ENCODE assay signal across 13 cellular contexts in genomic region chr4:183823394-183823793, GRCh38.
A peak's percentile ranks its signal among the peaks of the same experiment; 100 is the strongest.
DNase-seq lines count a peak whose midpoint lies in the region; ATAC-seq and TF ChIP-seq lines count a peak whose summit lies in the region.
"Had no signal": no experiment of that assay in that cellular context is flagged by ENCODE, and none has a peak within 500 bp of the region (broad histone marks: within the 10 kb centered on the region; RNA-seq: fewer than 3 reads in every experiment).

No MANE protein-coding gene starts in this region.

- no peak overlapping the region for H2AK9ac ChIP-seq in IMR-90 (replicated peaks; ENCODE audit: low read depth, low read length, poor library complexity)

- no peaks in the 10 kb centered on the region for H3K4me1 ChIP-seq in IMR-90 (ENCODE audit: control insufficient read depth, insufficient read depth, low read length)
- no peaks in the 10 kb centered on the region for H3K4me1 ChIP-seq in SJCRH30
- H3K4me1 ChIP-seq: sigmoid colon had no signal

- no peak for TF ChIP-seq POLR2A in IMR-90 (IDR thresholded peaks at IDR 0.05; ENCODE audit: low read depth, low read length)

- H4K8ac ChIP-seq in IMR-90 (ENCODE audit: low read depth in 2 of 2, low read length in 2 of 2) = no peak overlapping the region

- no peak overlapping the region for H2AFZ ChIP-seq in IMR-90 (replicated peaks; ENCODE audit: low read length, poor library complexity)

- no peak overlapping the region for H4K5ac ChIP-seq in IMR-90 (ENCODE audit: low read depth, low read length)

- POLR2A ChIA-PET in IMR-90 (lab: Charles Lee; ENCODE audit: unreplicated experiment) = no interaction called here
- POLR2A ChIA-PET in activated CD8-positive, alpha-beta T cell treated with anti-CD3 and anti-CD28 coated beads for 36 hours (lab: Charles Lee) = no interaction called here

- no peak for TF ChIP-seq RAD21 in IMR-90 (IDR thresholded peaks at IDR 0.05; ENCODE audit: low read length)

- H3K79me1 ChIP-seq in IMR-90 (ENCODE audit: low read depth in 1 of 2, low read length in 2 of 2) = no peaks in the 10 kb centered on the region

- H2AK5ac ChIP-seq in IMR-90 (ENCODE audit: low read depth, low read length) = no peak overlapping the region

- no peaks in the 10 kb centered on the region for H3K9me3 Mint-ChIP-seq in activated CD8-positive, alpha-beta T cell treated with anti-CD3 and anti-CD28 coated beads for 36 hours

- no peaks in the 10 kb centered on the region for H3K36me3 Mint-ChIP-seq in activated CD8-positive, alpha-beta T cell treated with anti-CD3 and anti-CD28 coated beads for 36 hours (ENCODE audit: low read depth)

- peak; percentile 37 for ATAC-seq in IMR-90 (ENCODE audit: low read depth)
- ATAC-seq in activated CD8-positive, alpha-beta T cell treated with anti-CD3 and anti-CD28 coated beads for 36 hours = no peak

- no peak overlapping the region for H2BK15ac ChIP-seq in IMR-90 (ENCODE audit: low read depth, low read length)

- H3K27me3 Mint-ChIP-seq in activated CD8-positive, alpha-beta T cell treated with anti-CD3 and anti-CD28 coated beads for 36 hours = no peaks in the 10 kb centered on the region

- no peak overlapping the region for H3K9ac ChIP-seq in IMR-90 (ENCODE audit: low read depth, low read length)

- in situ Hi-C loops in ACHN (cut with HindIII; ENCODE audit: low pct_ligation_motif_present, low pct_unique_long_range_greater_than_20kb, low sequenced_read_pairs) (no loop called here), IMR-90 (cut with MboI; ENCODE audit: low sequenced_read_pairs) (no loop called here)

- H4K20me1 ChIP-seq in IMR-90 (ENCODE audit: insufficient read depth, low read length) = no peaks in the 10 kb centered on the region

- TF ChIP-seq CTCF in IMR-90 (conservative IDR thresholded peaks at IDR 0.05; ENCODE audit: low read depth, low read length) = no peak
- TF ChIP-seq CTCF in activated CD8-positive, alpha-beta T cell treated with anti-CD3 and anti-CD28 coated beads for 36 hours (IDR thresholded peaks at IDR 0.05) = no peak

- no peak overlapping the region for H3K27ac ChIP-seq in IMR-90 (ENCODE audit: insufficient read depth, low read length)
- no peak overlapping the region for H3K27ac ChIP-seq in SJCRH30
- H3K27ac ChIP-seq: dorsolateral prefrontal cortex, sigmoid colon had no signal

- H3K4me1 Mint-ChIP-seq in activated CD8-positive, alpha-beta T cell treated with anti-CD3 and anti-CD28 coated beads for 36 hours (ENCODE audit: low read depth) = peaks cover 6% of the 10 kb centered on the region

- no peak overlapping the region for H3K4ac ChIP-seq in IMR-90 (ENCODE audit: low read depth, low read length)

- no peak overlapping the region for H2BK120ac ChIP-seq in IMR-90 (ENCODE audit: low read depth, low read length)

- no peak overlapping the region for H3K4me3 Mint-ChIP-seq in activated CD8-positive, alpha-beta T cell treated with anti-CD3 and anti-CD28 coated beads for 36 hours

- no peaks in the 10 kb centered on the region for H3K36me3 ChIP-seq in IMR-90 (ENCODE audit: control insufficient read depth, insufficient read depth, low read length)
- H3K36me3 ChIP-seq in SJCRH30 = no peaks in the 10 kb centered on the region
- H3K36me3 ChIP-seq: sigmoid colon had no signal

- H3K4me2 ChIP-seq in IMR-90 (ENCODE audit: low read depth, low read length) = no peak overlapping the region

- 70% methylated on average over 2 of the region's 6 CpGs; no CpG with 5 or more reads in 1 of the 2 experiments for WGBS in IMR-90 (ENCODE audit: extremely low coverage in 2 of 2, insufficient read length in 1 of 2), 2 experiments

- no TSS peak for BruUV-seq in IMR-90 (replicated peaks; lab: Mats Ljungman, UMichigan)

- intact Hi-C loops in IMR-90 (cut with micrococcal nuclease) = no loop called here
- intact Hi-C loops in activated CD8-positive, alpha-beta T cell treated with anti-CD3 and anti-CD28 coated beads for 36 hours (cut with micrococcal nuclease) = no loop called here

- H3K9me3 ChIP-seq in IMR-90 (ENCODE audit: control insufficient read depth, insufficient read depth, low read length) (no peaks in the 10 kb centered on the region), SJCRH30 (replicated peaks) (no peaks in the 10 kb centered on the region)
- H3K9me3 ChIP-seq: sigmoid colon had no signal

- no peaks in the 10 kb centered on the region for H3K9me1 ChIP-seq in IMR-90 (ENCODE audit: insufficient read depth, low read length)

- no peak overlapping the region for H3K18ac ChIP-seq in IMR-90 (ENCODE audit: low read depth, low read length)

- no peak overlapping the region for H3K4me3 ChIP-seq in IMR-90 (ENCODE audit: insufficient read depth, low read depth, low read length)
- no peak overlapping the region for H3K4me3 ChIP-seq in SJCRH30
- H3K4me3 ChIP-seq: dorsolateral prefrontal cortex, sigmoid colon had no signal

- no peak overlapping the region for H3K27ac Mint-ChIP-seq in activated CD8-positive, alpha-beta T cell treated with anti-CD3 and anti-CD28 coated beads for 36 hours

- H3K56ac ChIP-seq in IMR-90 (ENCODE audit: extremely low read depth, insufficient read depth, low read length) = no peak overlapping the region

- H3K27me3 ChIP-seq in IMR-90 (ENCODE audit: control insufficient read depth, insufficient read depth, low read length) (no peaks in the 10 kb centered on the region; the same call in 1 of the 2 replicates), SJCRH30 (no peaks in the 10 kb centered on the region)
- H3K27me3 ChIP-seq: dorsolateral prefrontal cortex, sigmoid colon had no signal

- no peak overlapping the region for H4K91ac ChIP-seq in IMR-90 (ENCODE audit: insufficient read depth, low read depth, low read length)

- no peak overlapping the region for H2BK5ac ChIP-seq in IMR-90 (ENCODE audit: low read depth, low read length, poor library complexity, severe bottlenecking)

- CTCF ChIA-PET in IMR-90 (lab: Yijun Ruan, JAX) = no interaction called here
- CTCF ChIA-PET in activated CD8-positive, alpha-beta T cell treated with anti-CD3 and anti-CD28 coated beads for 36 hours (lab: Charles Lee) = no interaction called here

- DNase-seq in ACHN = peak; percentile 84
- DNase-seq in IMR-90 = peak; percentile 41
- peak; percentile 59 for DNase-seq in epidermal melanocyte (ENCODE audit: insufficient read length, low spot score)
- DNase-seq in kidney glomerular epithelial cell (lab: John Stamatoyannopoulos, UW) = peak; percentile 92
- DNase-seq in DMS53 treated with DMSO at 0.1 percent for 48 hours (lab: John Stamatoyannopoulos, UW; ENCODE audit: unreplicated experiment) = no peak
- DNase-seq in SJCRH30 = no peak
- DNase-seq in activated CD8-positive, alpha-beta T cell treated with anti-CD3 and anti-CD28 coated beads for 36 hours = no peak
- DNase-seq in NCI-H510A treated with DMSO at 0.1 percent for 48 hours (lab: John Stamatoyannopoulos, UW) = no peak
- DNase-seq: activated CD4-positive, CD25-positive, alpha-beta regulatory T cell treated with anti-CD3 and anti-CD28 coated beads, Interleukin-2, amount 50 U/mL, for 72 hours; activated effector memory CD4-positive, alpha-beta T cell treated with Interleukin-2 at 50 U/mL for 16 hours; dorsolateral prefrontal cortex; NCI-H1436; sigmoid colon had no signal

- H3K14ac ChIP-seq in IMR-90 (replicated peaks; ENCODE audit: low read depth, low read length) = no peak overlapping the region

- dilution Hi-C loops in IMR-90 (cut with HindIII; ENCODE audit: low sequenced_read_pairs, unreplicated experiment) = no loop called here

- no peak overlapping the region for H2BK20ac ChIP-seq in IMR-90 (ENCODE audit: low read depth, low read length)

- H3K23ac ChIP-seq in IMR-90 (ENCODE audit: low read depth, low read length) = no peak overlapping the region

TF ChIP-seq in IMR-90, 13 proteins besides CTCF, POLR2A, EP300 and RAD21:
- TF ChIP-seq CEBPB (IDR thresholded peaks at IDR 0.05; ENCODE audit: low read depth, low read length) = peak; percentile 29; the same call in 1 of the 2 replicates
- TF ChIP-seq CHD1 (IDR thresholded peaks at IDR 0.05; ENCODE audit: low read depth, low read length) = no peak

Comparison
In these comparisons a context has a peak if more than half of its experiments do, and no peak if none do; other contexts are left out.
1. DNase-seq: peak in ACHN (single experiment), IMR-90 (single experiment), epidermal melanocyte (single experiment) and kidney glomerular epithelial cell (single experiment); none in DMS53 treated with DMSO at 0.1 percent for 48 hours (single experiment), SJCRH30 (0 of 2), activated CD8-positive, alpha-beta T cell treated with anti-CD3 and anti-CD28 coated beads for 36 hours (single experiment) and NCI-H510A treated with DMSO at 0.1 percent for 48 hours (single experiment).